In the genomic region with DNA sequence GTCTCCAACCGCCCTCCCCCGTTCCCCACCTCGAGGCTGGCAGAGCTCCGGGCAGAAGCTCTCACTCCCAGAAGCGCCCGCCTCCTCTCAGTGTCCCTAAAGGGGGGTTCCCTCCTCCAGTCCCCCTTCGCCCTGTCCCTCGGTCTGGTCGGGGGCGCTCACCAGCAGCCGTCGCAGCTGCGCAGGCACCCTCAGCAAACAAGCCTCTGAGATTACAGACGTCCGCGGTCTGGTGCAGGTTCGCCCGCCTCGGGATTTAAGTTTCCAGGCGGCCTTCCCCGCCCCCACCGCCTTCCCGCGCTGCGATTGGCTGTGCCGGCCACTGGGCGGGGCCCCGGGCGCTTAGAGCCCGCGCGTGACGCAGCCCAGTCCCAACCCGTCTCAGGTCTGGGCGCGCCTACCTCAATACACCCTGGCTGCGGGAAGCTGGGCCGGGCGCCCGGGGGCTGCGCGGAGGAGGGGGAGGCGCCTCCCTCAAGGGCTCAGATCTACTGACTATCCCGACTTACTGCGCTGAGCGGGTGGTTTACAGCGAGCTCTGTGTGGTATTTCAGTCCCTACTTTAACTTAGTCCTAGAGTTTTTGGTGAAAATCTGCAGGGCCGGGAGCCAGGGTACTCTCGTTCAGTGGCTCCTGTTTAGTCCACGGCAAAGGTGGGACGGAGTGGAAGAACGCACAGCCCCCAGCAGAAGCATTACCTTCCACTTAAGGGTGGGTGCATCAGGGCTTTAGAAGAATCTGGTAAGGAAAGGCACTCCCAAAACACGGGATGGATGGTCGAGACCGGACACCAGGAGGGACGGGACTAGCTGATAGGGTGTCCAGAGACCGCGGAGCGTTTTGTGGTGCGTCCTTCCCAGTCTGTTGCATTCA, we compare ENCODE assay signal across 1 cellular context.
TF ChIP-seq lines count a peak whose summit lies in the region.

A gene (minus strand): TSS at position 234 of the 873 bp plus-strand sequence. CDS start 1,099 bp downstream, outside the sequence.

TF ChIP-seq in HepG2, 621 proteins besides CTCF, POLR2A, EP300 and RAD21 (continued from another document and continues in another):
- TF ChIP-seq SAFB2 (CRISPR knock-in tag; IDR thresholded peaks at IDR 0.05; ENCODE audit: borderline replicate concordance, low read depth) (peak; percentile 34; the same call in 1 of the 2 replicates), AGO1 (IDR thresholded peaks at IDR 0.05; ENCODE audit: low read depth, low read length, poor library complexity, severe bottlenecking) (no peak), TEAD3 (CRISPR knock-in tag; optimal IDR thresholded peaks at IDR 0.05; ENCODE audit: borderline replicate concordance) (no peak), ESRRA (CRISPR knock-in tag; IDR thresholded peaks at IDR 0.05; ENCODE audit: low read depth) (no peak), SIN3B (IDR thresholded peaks at IDR 0.05; ENCODE audit: low read length) (peak; percentile 57; the same call in 1 of the 2 replicates), ISL2 (CRISPR knock-in tag; IDR thresholded peaks at IDR 0.05) (peak; percentile 49), FLYWCH1 (CRISPR knock-in tag; IDR thresholded peaks at IDR 0.05) (no peak), HNRNPL (IDR thresholded peaks at IDR 0.05; ENCODE audit: low read depth, low read length) (no peak), TCF12 (IDR thresholded peaks at IDR 0.05) (no peak), TCF12 (CRISPR knock-in tag; IDR thresholded peaks at IDR 0.05) (no peak), TBL1XR1 (IDR thresholded peaks at IDR 0.05; ENCODE audit: borderline replicate concordance, low read length, partially characterized antibody) (no peak), ZNF878 (CRISPR knock-in tag; IDR thresholded peaks at IDR 0.05) (peak; percentile 65; the same call in 1 of the 2 replicates), ATAD3A (CRISPR knock-in tag; IDR thresholded peaks at IDR 0.05) (no peak), NFE2L1 (CRISPR knock-in tag; IDR thresholded peaks at IDR 0.05; ENCODE audit: borderline replicate concordance) (no peak), MYC (CRISPR knock-in tag; IDR thresholded peaks at IDR 0.05; ENCODE audit: borderline replicate concordance) (no peak), U2AF2 (IDR thresholded peaks at IDR 0.05; ENCODE audit: low read depth, low read length) (no peak), JUN (CRISPR knock-in tag; IDR thresholded peaks at IDR 0.05) (0 out of 2 replicates have a peak, but pooled peaks have one; percentile 37), SUZ12 (IDR thresholded peaks at IDR 0.05; ENCODE audit: low read depth, low read length) (no peak), DR1 (CRISPR knock-in tag; IDR thresholded peaks at IDR 0.05) (0 out of 2 replicates have a peak, but pooled peaks have one; percentile 54), ZFP36 (IDR thresholded peaks at IDR 0.05; ENCODE audit: borderline replicate concordance, low read depth, low read length, partially characterized antibody) (no peak), CCAR2 (optimal IDR thresholded peaks at IDR 0.05; ENCODE audit: low read depth, low read length) (no peak), ZFX (CRISPR knock-in tag; IDR thresholded peaks at IDR 0.05; ENCODE audit: low read depth) (peak; percentile 64), MIER2 (CRISPR knock-in tag; IDR thresholded peaks at IDR 0.05) (no peak), ZNF17 (CRISPR knock-in tag; IDR thresholded peaks at IDR 0.05) (no peak), MEIS1 (CRISPR knock-in tag; IDR thresholded peaks at IDR 0.05; ENCODE audit: borderline replicate concordance) (no peak), ZC3H13 (CRISPR knock-in tag; IDR thresholded peaks at IDR 0.05) (0 out of 2 replicates have a peak, but pooled peaks have one; percentile 37), TGIF2 (CRISPR knock-in tag; IDR thresholded peaks at IDR 0.05) (no peak), NFKBIZ (CRISPR knock-in tag; IDR thresholded peaks at IDR 0.05) (no peak), ZNF430 (CRISPR knock-in tag; IDR thresholded peaks at IDR 0.05) (peak; percentile 45; the same call in 1 of the 2 replicates), YEATS4 (CRISPR knock-in tag; IDR thresholded peaks at IDR 0.05; ENCODE audit: borderline replicate concordance) (0 out of 2 replicates have a peak, but pooled peaks have one; percentile 18), ZNF777 (CRISPR knock-in tag; IDR thresholded peaks at IDR 0.05) (peak; percentile 89), PAF1 (CRISPR knock-in tag; IDR thresholded peaks at IDR 0.05) (no peak), GFI1 (CRISPR knock-in tag; IDR thresholded peaks at IDR 0.05; ENCODE audit: borderline replicate concordance) (peak; percentile 64; the same call in 1 of the 2 replicates), FOXP1 (IDR thresholded peaks at IDR 0.05) (no peak), FOXP1 (CRISPR knock-in tag; IDR thresholded peaks at IDR 0.05) (no peak), ZNF333 (CRISPR knock-in tag; IDR thresholded peaks at IDR 0.05; ENCODE audit: borderline replicate concordance) (0 out of 2 replicates have a peak, but pooled peaks have one; percentile 48), FOXO1 (CRISPR knock-in tag; IDR thresholded peaks at IDR 0.05) (no peak), NCOA2 (CRISPR knock-in tag; IDR thresholded peaks at IDR 0.05) (no peak), ZNF343 (CRISPR knock-in tag; IDR thresholded peaks at IDR 0.05) (0 out of 2 replicates have a peak, but pooled peaks have one; percentile 38)
- TF ChIP-seq, protein P1, sequence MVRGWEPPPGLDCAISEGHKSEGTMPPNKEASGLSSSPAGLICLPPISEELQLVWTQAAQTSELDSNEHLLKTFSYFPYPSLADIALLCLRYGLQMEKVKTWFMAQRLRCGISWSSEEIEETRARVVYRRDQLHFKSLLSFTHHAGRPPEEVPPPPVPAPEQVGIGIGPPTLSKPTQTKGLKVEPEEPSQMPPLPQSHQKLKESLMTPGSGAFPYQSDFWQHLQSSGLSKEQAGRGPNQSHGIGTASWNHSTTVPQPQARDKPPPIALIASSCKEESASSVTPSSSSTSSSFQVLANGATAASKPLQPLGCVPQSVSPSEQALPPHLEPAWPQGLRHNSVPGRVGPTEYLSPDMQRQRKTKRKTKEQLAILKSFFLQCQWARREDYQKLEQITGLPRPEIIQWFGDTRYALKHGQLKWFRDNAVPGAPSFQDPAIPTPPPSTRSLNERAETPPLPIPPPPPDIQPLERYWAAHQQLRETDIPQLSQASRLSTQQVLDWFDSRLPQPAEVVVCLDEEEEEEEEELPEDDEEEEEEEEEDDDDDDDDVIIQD (CRISPR knock-in tag; IDR thresholded peaks at IDR 0.05; ENCODE audit: low read depth), result no peak
- TF ChIP-seq, protein P2, sequence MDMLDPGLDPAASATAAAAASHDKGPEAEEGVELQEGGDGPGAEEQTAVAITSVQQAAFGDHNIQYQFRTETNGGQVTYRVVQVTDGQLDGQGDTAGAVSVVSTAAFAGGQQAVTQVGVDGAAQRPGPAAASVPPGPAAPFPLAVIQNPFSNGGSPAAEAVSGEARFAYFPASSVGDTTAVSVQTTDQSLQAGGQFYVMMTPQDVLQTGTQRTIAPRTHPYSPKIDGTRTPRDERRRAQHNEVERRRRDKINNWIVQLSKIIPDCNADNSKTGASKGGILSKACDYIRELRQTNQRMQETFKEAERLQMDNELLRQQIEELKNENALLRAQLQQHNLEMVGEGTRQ (IDR thresholded peaks at IDR 0.05; ENCODE audit: low read depth, low read length), result no peak
- TF ChIP-seq, protein P2 (CRISPR knock-in tag; IDR thresholded peaks at IDR 0.05; ENCODE audit: borderline replicate concordance), result no peak
- TF ChIP-seq, protein P3, sequence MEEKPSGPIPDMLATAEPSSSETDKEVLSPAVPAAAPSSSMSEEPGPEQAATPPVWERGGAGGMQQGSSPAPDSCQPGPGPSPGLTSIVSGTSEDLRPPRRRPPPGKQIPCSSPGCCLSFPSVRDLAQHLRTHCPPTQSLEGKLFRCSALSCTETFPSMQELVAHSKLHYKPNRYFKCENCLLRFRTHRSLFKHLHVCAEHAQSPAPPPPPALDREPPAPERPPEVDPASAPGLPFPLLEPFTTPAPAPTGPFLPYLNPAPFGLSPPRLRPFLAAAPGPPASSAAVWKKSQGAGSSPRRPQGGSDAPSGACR (CRISPR knock-in tag; IDR thresholded peaks at IDR 0.05), result no peak
- TF ChIP-seq, protein P4, sequence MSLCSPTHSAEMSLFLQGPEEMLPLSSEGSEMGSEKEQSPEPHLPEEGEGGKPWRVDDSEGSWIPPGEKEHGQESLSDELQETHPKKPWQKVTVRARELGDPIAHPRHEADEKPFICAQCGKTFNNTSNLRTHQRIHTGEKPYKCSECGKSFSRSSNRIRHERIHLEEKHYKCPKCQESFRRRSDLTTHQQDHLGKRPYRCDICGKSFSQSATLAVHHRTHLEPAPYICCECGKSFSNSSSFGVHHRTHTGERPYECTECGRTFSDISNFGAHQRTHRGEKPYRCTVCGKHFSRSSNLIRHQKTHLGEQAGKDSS (CRISPR knock-in tag; IDR thresholded peaks at IDR 0.05; ENCODE audit: borderline replicate concordance, low read depth), result peak; percentile 63; the same call in 1 of the 2 replicates
- TF ChIP-seq, protein P5, sequence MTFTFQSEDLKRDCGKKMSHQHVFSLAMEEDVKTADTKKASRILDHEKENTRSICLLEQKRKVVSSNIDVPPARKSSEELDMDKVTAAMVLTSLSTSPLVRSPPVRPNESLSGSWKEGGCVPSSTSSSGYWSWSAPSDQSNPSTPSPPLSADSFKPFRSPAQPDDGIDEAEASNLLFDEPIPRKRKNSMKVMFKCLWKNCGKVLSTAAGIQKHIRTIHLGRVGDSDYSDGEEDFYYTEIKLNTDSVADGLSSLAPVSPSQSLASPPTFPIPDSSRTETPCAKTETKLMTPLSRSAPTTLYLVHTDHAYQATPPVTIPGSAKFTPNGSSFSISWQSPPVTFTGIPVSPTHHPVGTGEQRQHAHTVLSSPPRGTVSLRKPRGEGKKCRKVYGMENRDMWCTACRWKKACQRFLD (CRISPR knock-in tag; IDR thresholded peaks at IDR 0.05; ENCODE audit: borderline replicate concordance), result 0 out of 2 replicates have a peak, but pooled peaks have one; percentile 51
- TF ChIP-seq, protein P6, sequence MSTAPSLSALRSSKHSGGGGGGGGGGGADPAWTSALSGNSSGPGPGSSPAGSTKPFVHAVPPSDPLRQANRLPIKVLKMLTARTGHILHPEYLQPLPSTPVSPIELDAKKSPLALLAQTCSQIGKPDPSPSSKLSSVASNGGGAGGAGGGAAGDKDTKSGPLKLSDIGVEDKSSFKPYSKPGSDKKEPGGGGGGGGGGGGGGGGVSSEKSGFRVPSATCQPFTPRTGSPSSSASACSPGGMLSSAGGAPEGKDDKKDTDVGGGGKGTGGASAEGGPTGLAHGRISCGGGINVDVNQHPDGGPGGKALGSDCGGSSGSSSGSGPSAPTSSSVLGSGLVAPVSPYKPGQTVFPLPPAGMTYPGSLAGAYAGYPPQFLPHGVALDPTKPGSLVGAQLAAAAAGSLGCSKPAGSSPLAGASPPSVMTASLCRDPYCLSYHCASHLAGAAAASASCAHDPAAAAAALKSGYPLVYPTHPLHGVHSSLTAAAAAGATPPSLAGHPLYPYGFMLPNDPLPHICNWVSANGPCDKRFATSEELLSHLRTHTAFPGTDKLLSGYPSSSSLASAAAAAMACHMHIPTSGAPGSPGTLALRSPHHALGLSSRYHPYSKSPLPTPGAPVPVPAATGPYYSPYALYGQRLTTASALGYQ (CRISPR knock-in tag; IDR thresholded peaks at IDR 0.05), result 0 out of 2 replicates have a peak, but pooled peaks have one; percentile 21
- TF ChIP-seq, protein P7, sequence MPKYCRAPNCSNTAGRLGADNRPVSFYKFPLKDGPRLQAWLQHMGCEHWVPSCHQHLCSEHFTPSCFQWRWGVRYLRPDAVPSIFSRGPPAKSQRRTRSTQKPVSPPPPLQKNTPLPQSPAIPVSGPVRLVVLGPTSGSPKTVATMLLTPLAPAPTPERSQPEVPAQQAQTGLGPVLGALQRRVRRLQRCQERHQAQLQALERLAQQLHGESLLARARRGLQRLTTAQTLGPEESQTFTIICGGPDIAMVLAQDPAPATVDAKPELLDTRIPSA (CRISPR knock-in tag; IDR thresholded peaks at IDR 0.05; ENCODE audit: borderline replicate concordance), result no peak
- TF ChIP-seq, protein P8, sequence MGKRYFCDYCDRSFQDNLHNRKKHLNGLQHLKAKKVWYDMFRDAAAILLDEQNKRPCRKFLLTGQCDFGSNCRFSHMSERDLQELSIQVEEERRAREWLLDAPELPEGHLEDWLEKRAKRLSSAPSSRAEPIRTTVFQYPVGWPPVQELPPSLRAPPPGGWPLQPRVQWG (CRISPR knock-in tag; IDR thresholded peaks at IDR 0.05; ENCODE audit: borderline replicate concordance, low read depth), result no peak
- TF ChIP-seq, protein P9, sequence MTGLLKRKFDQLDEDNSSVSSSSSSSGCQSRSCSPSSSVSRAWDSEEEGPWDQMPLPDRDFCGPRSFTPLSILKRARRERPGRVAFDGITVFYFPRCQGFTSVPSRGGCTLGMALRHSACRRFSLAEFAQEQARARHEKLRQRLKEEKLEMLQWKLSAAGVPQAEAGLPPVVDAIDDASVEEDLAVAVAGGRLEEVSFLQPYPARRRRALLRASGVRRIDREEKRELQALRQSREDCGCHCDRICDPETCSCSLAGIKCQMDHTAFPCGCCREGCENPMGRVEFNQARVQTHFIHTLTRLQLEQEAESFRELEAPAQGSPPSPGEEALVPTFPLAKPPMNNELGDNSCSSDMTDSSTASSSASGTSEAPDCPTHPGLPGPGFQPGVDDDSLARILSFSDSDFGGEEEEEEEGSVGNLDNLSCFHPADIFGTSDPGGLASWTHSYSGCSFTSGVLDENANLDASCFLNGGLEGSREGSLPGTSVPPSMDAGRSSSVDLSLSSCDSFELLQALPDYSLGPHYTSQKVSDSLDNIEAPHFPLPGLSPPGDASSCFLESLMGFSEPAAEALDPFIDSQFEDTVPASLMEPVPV (CRISPR knock-in tag; IDR thresholded peaks at IDR 0.05), result peak; percentile 81; the same call in 1 of the 2 replicates
- TF ChIP-seq, protein P10, sequence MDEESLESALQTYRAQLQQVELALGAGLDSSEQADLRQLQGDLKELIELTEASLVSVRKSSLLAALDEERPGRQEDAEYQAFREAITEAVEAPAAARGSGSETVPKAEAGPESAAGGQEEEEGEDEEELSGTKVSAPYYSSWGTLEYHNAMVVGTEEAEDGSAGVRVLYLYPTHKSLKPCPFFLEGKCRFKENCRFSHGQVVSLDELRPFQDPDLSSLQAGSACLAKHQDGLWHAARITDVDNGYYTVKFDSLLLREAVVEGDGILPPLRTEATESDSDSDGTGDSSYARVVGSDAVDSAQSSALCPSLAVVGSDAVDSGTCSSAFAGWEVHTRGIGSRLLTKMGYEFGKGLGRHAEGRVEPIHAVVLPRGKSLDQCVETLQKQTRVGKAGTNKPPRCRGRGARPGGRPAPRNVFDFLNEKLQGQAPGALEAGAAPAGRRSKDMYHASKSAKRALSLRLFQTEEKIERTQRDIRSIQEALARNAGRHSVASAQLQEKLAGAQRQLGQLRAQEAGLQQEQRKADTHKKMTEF (CRISPR knock-in tag; IDR thresholded peaks at IDR 0.05), result peak; percentile 70
- TF ChIP-seq, protein P11, sequence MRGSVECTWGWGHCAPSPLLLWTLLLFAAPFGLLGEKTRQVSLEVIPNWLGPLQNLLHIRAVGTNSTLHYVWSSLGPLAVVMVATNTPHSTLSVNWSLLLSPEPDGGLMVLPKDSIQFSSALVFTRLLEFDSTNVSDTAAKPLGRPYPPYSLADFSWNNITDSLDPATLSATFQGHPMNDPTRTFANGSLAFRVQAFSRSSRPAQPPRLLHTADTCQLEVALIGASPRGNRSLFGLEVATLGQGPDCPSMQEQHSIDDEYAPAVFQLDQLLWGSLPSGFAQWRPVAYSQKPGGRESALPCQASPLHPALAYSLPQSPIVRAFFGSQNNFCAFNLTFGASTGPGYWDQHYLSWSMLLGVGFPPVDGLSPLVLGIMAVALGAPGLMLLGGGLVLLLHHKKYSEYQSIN (CRISPR knock-in tag; IDR thresholded peaks at IDR 0.05; ENCODE audit: borderline replicate concordance), result no peak
